9 cellular contexts compared by ENCODE assay signal in the genomic region with DNA sequence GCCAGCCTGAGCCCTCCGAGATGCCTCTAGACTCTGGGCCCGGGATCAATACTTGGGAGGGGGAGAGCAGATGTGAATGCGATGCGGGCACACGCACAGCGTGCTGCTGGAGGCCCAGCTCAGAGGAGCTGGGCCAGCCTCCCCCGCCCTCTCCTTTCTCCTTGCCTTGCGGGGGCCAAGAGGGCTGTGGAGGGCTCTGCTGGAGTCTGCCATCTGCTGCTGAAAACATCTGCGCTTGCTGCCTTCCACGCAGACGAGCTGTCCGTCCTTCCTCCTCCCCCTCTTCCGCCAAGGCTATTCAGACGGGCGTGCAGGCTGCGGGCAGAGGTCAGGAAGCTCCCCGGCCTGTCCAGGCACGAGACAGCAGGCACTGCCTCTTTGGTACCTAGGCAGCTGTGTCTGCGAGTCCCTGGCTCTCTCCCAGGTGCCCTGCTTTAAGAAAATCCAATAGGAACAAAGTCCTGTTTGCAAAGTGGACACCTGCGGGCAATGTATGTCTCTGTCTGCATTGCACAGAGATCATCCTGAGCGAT.
DNase-seq lines count a peak whose midpoint lies in the region; ATAC-seq, FAIRE-seq and TF ChIP-seq lines count a peak whose summit lies in the region.
"Had no signal": no experiment of that assay in that cellular context is flagged by ENCODE, and none has a peak within 500 bp of the region (broad histone marks: within the 10 kb centered on the region; RNA-seq: fewer than 3 reads in every experiment).

No MANE protein-coding gene starts in this region.

- no peak overlapping the region for H2BK15ac ChIP-seq in mesenchymal stem cell (ENCODE audit: low read depth, poor library complexity, severe bottlenecking)

- H4K8ac ChIP-seq in mesenchymal stem cell (ENCODE audit: low read length), result peak overlapping the region; percentile 45

- no peak for FAIRE-seq in astrocyte (lab: Jason Lieb, UNC)

- no peak for TF ChIP-seq CTCF in astrocyte (IDR thresholded peaks at IDR 0.05; ENCODE audit: insufficient read depth, low read depth, low read length)

- H3K23ac ChIP-seq in mesenchymal stem cell (ENCODE audit: low read length in 2 of 2), result no peak overlapping the region

- no peaks in the 10 kb centered on the region for H3K36me3 Mint-ChIP-seq in astrocyte (ENCODE audit: low read depth, unreplicated experiment)
- H3K36me3 Mint-ChIP-seq in activated CD4-positive, alpha-beta T cell treated with anti-CD3 and anti-CD28 coated beads, Interleukin-2, amount 10 ng/mL, durations not matched to agents 24 days and 14 days (ENCODE audit: low read depth), result no peaks in the 10 kb centered on the region

- H3K4me3 ChIP-seq in BLaER1 treated with 17β-estradiol and CSF1 and Interleukin-3, amounts not matched to agents 10 nM and 100 nM, result peak overlapping the region in 8 of 10 experiments; percentile 14 to 54 (median 42); a peak in 14 of 20 replicates
- H3K4me3 ChIP-seq in astrocyte (ENCODE audit: insufficient read depth, low read depth, low read length) (no peak overlapping the region), mesenchymal stem cell (ENCODE audit: insufficient read depth in 1 of 2, low read depth in 1 of 2, low read length in 2 of 2) (no peak overlapping the region)

- no peak overlapping the region for H2AK5ac ChIP-seq in mesenchymal stem cell (ENCODE audit: low read length, severe bottlenecking)

- H3K18ac ChIP-seq in mesenchymal stem cell (ENCODE audit: low read depth in 1 of 2, low read length in 2 of 2), result no peak overlapping the region

- peak overlapping the region in 10 of 11 experiments; percentile 34 to 77 (median 72); a peak in 19 of 22 replicates for H3K27ac ChIP-seq in BLaER1 treated with 17β-estradiol and CSF1 and Interleukin-3, amounts not matched to agents 10 nM and 100 nM
- H3K27ac ChIP-seq in astrocyte (ENCODE audit: low read depth, low read length) (no peak overlapping the region), mesenchymal stem cell (ENCODE audit: low read length, poor library complexity, severe bottlenecking) (no peak overlapping the region)

- H3K27ac Mint-ChIP-seq in astrocyte (ENCODE audit: unreplicated experiment), result no peak overlapping the region
- H3K27ac Mint-ChIP-seq in activated CD4-positive, alpha-beta T cell treated with anti-CD3 and anti-CD28 coated beads, Interleukin-2, amount 10 ng/mL, durations not matched to agents 24 days and 14 days, result no peak overlapping the region

- peak; percentile 37 for DNase-seq in NCI-H1105 (lab: John Stamatoyannopoulos, UW)
- DNase-seq in astrocyte (ENCODE audit: low read depth), result peak; percentile 17
- peak; percentile 42 for DNase-seq in mesenchymal stem cell
- no peak for DNase-seq in superior temporal gyrus (ENCODE audit: extremely low spot score)
- DNase-seq in inferior parietal cortex (ENCODE audit: extremely low spot score), result no peak
- no peak for DNase-seq in activated CD4-positive, alpha-beta T cell treated with anti-CD3 and anti-CD28 coated beads, Interleukin-2, amount 10 ng/mL, durations not matched to agents 24 days and 14 days

- WGBS in mesenchymal stem cell, result 48% methylated on average over 21 of the region's 21 CpGs

- no peaks in the 10 kb centered on the region for H4K20me1 ChIP-seq in BLaER1 treated with 17β-estradiol and CSF1 and Interleukin-3, amounts not matched to agents 10 nM and 100 nM
- no peaks in the 10 kb centered on the region for H4K20me1 ChIP-seq in astrocyte (ENCODE audit: insufficient read depth, low read length)

- peaks cover 0 to 4% (median 0%) of the 10 kb centered on the region in 11 experiments; a peak in 1 of 22 replicates for H3K36me3 ChIP-seq in BLaER1 treated with 17β-estradiol and CSF1 and Interleukin-3, amounts not matched to agents 10 nM and 100 nM
- H3K36me3 ChIP-seq in astrocyte (ENCODE audit: insufficient read depth, low read length), result no peaks in the 10 kb centered on the region
- no peaks in the 10 kb centered on the region for H3K36me3 ChIP-seq in mesenchymal stem cell (ENCODE audit: control insufficient read depth in 1 of 2, insufficient read depth in 2 of 2, low read depth in 1 of 2, low read length in 2 of 2)

- no peaks in the 10 kb centered on the region for H3K79me1 ChIP-seq in mesenchymal stem cell (replicated peaks; ENCODE audit: low read length, poor library complexity, severe bottlenecking)

- peaks cover 28% of the 10 kb centered on the region for H3K27me3 Mint-ChIP-seq in astrocyte (ENCODE audit: low read depth, unreplicated experiment)
- peaks cover 22% of the 10 kb centered on the region for H3K27me3 Mint-ChIP-seq in activated CD4-positive, alpha-beta T cell treated with anti-CD3 and anti-CD28 coated beads, Interleukin-2, amount 10 ng/mL, durations not matched to agents 24 days and 14 days

- no peak overlapping the region for H2BK5ac ChIP-seq in mesenchymal stem cell (ENCODE audit: low read depth, low read length, poor library complexity, severe bottlenecking)

- peak overlapping the region in 1 of 2 experiments; percentile 11 for H2BK12ac ChIP-seq in mesenchymal stem cell (ENCODE audit: low read length in 2 of 2)

- peak overlapping the region; percentile 79 to 91 (median 84) for H3K4me2 ChIP-seq in BLaER1 treated with 17β-estradiol and CSF1 and Interleukin-3, amounts not matched to agents 10 nM and 100 nM
- H3K4me2 ChIP-seq in astrocyte (ENCODE audit: low read length) (peak overlapping the region; percentile 62), mesenchymal stem cell (ENCODE audit: low read length, poor library complexity, severe bottlenecking) (peak overlapping the region; percentile 19)

- peaks cover 39 to 70% (median 57%) of the 10 kb centered on the region in 10 experiments for H3K4me1 ChIP-seq in BLaER1 treated with 17β-estradiol and CSF1 and Interleukin-3, amounts not matched to agents 10 nM and 100 nM
- H3K4me1 ChIP-seq in astrocyte (ENCODE audit: insufficient read depth, low read length), result peaks cover 25% of the 10 kb centered on the region
- peaks cover 18% of the 10 kb centered on the region for H3K4me1 ChIP-seq in mesenchymal stem cell (ENCODE audit: control insufficient read depth, insufficient read depth, low read depth, low read length)

- H3K4ac ChIP-seq in mesenchymal stem cell (ENCODE audit: low read depth in 1 of 2, low read length in 2 of 2), result no peak overlapping the region

- peaks cover 10% of the 10 kb centered on the region for H3K4me1 Mint-ChIP-seq in astrocyte (ENCODE audit: low read depth, unreplicated experiment)
- no peaks in the 10 kb centered on the region for H3K4me1 Mint-ChIP-seq in activated CD4-positive, alpha-beta T cell treated with anti-CD3 and anti-CD28 coated beads, Interleukin-2, amount 10 ng/mL, durations not matched to agents 24 days and 14 days

- intact Hi-C loops in activated CD4-positive, alpha-beta T cell treated with anti-CD3 and anti-CD28 coated beads, Interleukin-2, amount 10 ng/mL, durations not matched to agents 24 days and 14 days (cut with micrococcal nuclease), result no loop called here

- no peaks in the 10 kb centered on the region for H3K9me3 Mint-ChIP-seq in astrocyte (ENCODE audit: unreplicated experiment)
- no peaks in the 10 kb centered on the region for H3K9me3 Mint-ChIP-seq in activated CD4-positive, alpha-beta T cell treated with anti-CD3 and anti-CD28 coated beads, Interleukin-2, amount 10 ng/mL, durations not matched to agents 24 days and 14 days

- H4K91ac ChIP-seq in mesenchymal stem cell (ENCODE audit: low read length), result no peak overlapping the region

- no peak for ATAC-seq in GM18861 (IDR thresholded peaks at IDR 0.05; ENCODE audit: unreplicated experiment)

- H3K27me3 ChIP-seq in BLaER1 treated with 17β-estradiol and CSF1 and Interleukin-3, amounts not matched to agents 10 nM and 100 nM, result no peaks in the 10 kb centered on the region
- peaks cover 5% of the 10 kb centered on the region for H3K27me3 ChIP-seq in astrocyte (ENCODE audit: insufficient read depth, low read length)
- peaks cover 0 to 13% of the 10 kb centered on the region in 2 experiments for H3K27me3 ChIP-seq in mesenchymal stem cell (ENCODE audit: control insufficient read depth in 1 of 2, insufficient read depth in 1 of 2, low read length in 2 of 2)
- H3K27me3 ChIP-seq: dorsolateral prefrontal cortex had no signal

- H3K9ac ChIP-seq in BLaER1 treated with 17β-estradiol and CSF1 and Interleukin-3, amounts not matched to agents 10 nM and 100 nM, result peak overlapping the region; percentile 22 to 73 (median 67); a peak in 18 of 22 replicates
- H3K9ac ChIP-seq in astrocyte (ENCODE audit: low read length) (no peak overlapping the region), mesenchymal stem cell (ENCODE audit: low read length) (no peak overlapping the region)

- peak overlapping the region in 1 of 2 experiments; percentile 55 for H3K14ac ChIP-seq in mesenchymal stem cell (ENCODE audit: low read length in 2 of 2)

- H2AFZ ChIP-seq in astrocyte (ENCODE audit: low read depth, low read length), result peak overlapping the region; percentile 48
- peak overlapping the region; percentile 6 for H2AFZ ChIP-seq in mesenchymal stem cell (ENCODE audit: low read depth, low read length)

- no peak overlapping the region for H2BK120ac ChIP-seq in mesenchymal stem cell (ENCODE audit: low read depth, low read length)

- no peaks in the 10 kb centered on the region for H3K79me2 ChIP-seq in astrocyte (ENCODE audit: insufficient read depth, low read length)

- H3K4me3 Mint-ChIP-seq in astrocyte (ENCODE audit: unreplicated experiment), result no peak overlapping the region
- H3K4me3 Mint-ChIP-seq in activated CD4-positive, alpha-beta T cell treated with anti-CD3 and anti-CD28 coated beads, Interleukin-2, amount 10 ng/mL, durations not matched to agents 24 days and 14 days, result no peak overlapping the region

- peaks cover 0 to 15% (median 6%) of the 10 kb centered on the region in 11 experiments; a peak in 8 of 22 replicates for H3K9me3 ChIP-seq in BLaER1 treated with 17β-estradiol and CSF1 and Interleukin-3, amounts not matched to agents 10 nM and 100 nM (replicated peaks in 1 of 11)
- H3K9me3 ChIP-seq in astrocyte (ENCODE audit: insufficient read depth, low read depth, low read length), result no peaks in the 10 kb centered on the region
- H3K9me3 ChIP-seq in mesenchymal stem cell (ENCODE audit: control insufficient read depth, low read length), result no peaks in the 10 kb centered on the region

Comparison
In these comparisons a context has a peak if more than half of its experiments do, and no peak if none do; other contexts are left out.
1. H3K27ac ChIP-seq: peak in BLaER1 treated with 17β-estradiol and CSF1 and Interleukin-3, amounts not matched to agents 10 nM and 100 nM (10 of 11); none in astrocyte (single experiment) and mesenchymal stem cell (single experiment).
2. H3K4me2 ChIP-seq: peak in every context shown above with its lines; median percentile 84 in BLaER1 treated with 17β-estradiol and CSF1 and Interleukin-3, amounts not matched to agents 10 nM and 100 nM; 62 in astrocyte; 19 in mesenchymal stem cell.
3. H3K4me3 ChIP-seq: peak in BLaER1 treated with 17β-estradiol and CSF1 and Interleukin-3, amounts not matched to agents 10 nM and 100 nM (8 of 10); none in astrocyte (single experiment) and mesenchymal stem cell (0 of 2).
4. H3K9ac ChIP-seq: peak in BLaER1 treated with 17β-estradiol and CSF1 and Interleukin-3, amounts not matched to agents 10 nM and 100 nM (11 of 11); none in astrocyte (single experiment) and mesenchymal stem cell (single experiment).
5. DNase-seq: peak in NCI-H1105 (single experiment), astrocyte (single experiment) and mesenchymal stem cell (single experiment); none in superior temporal gyrus (single experiment), inferior parietal cortex (single experiment) and activated CD4-positive, alpha-beta T cell treated with anti-CD3 and anti-CD28 coated beads, Interleukin-2, amount 10 ng/mL, durations not matched to agents 24 days and 14 days (single experiment).